18 cellular contexts compared by ENCODE assay signal in the genomic region with DNA sequence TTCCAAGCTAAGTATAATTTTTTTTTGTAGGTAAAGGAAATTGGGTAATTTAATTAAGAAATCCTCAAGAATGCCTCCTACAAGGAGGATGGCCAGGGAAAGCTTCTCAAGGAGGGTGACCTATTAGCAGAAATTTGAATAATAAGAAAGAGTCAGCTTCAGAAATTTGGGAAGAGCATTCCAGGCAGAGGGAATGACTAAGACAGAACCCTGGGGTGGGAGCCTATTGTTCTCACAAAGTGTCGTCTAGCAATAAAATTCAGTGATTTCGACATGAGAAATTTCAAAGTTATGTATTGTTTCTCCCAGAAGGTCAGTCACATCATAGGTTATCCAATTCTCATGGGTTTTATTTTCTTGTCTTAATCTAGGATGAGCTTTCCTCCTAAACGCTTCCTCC.
"Had no signal": no experiment of that assay in that cellular context is flagged by ENCODE, and none has a peak within 500 bp of the region (broad histone marks: within the 10 kb centered on the region; RNA-seq: fewer than 3 reads in every experiment).

No MANE protein-coding gene starts in this region.

- H3K9me3 Mint-ChIP-seq: nephron had no signal

- H3K27ac Mint-ChIP-seq: activated CD4-positive, alpha-beta memory T cell treated with anti-CD3 and anti-CD28 coated beads for 36 hours; activated naive CD4-positive, alpha-beta T cell treated with anti-CD3 and anti-CD28 coated beads for 36 hours; activated T-cell treated with anti-CD3 and anti-CD28 coated beads, Interleukin-2, amount 50 U/mL, for 72 hours; nephron had no signal

- H3K4me1 Mint-ChIP-seq: nephron had no signal

- H3K4me3 Mint-ChIP-seq: activated CD4-positive, alpha-beta memory T cell treated with anti-CD3 and anti-CD28 coated beads for 36 hours; activated naive CD4-positive, alpha-beta T cell treated with anti-CD3 and anti-CD28 coated beads for 36 hours; activated T-cell treated with anti-CD3 and anti-CD28 coated beads, Interleukin-2, amount 50 U/mL, for 72 hours; nephron had no signal

- H3K27me3 ChIP-seq: foreskin keratinocyte, left lung, pancreas, right atrium auricular region, upper lobe of left lung had no signal

- H3K4me3 ChIP-seq: coronary artery, left lung, pancreas, psoas muscle, right atrium auricular region, upper lobe of left lung had no signal

- H3K36me3 ChIP-seq: left lung, pancreas, right atrium auricular region, upper lobe of left lung had no signal

- H3K9me3 ChIP-seq: left lung, pancreas, psoas muscle, right atrium auricular region, upper lobe of left lung had no signal

- H3K27me3 Mint-ChIP-seq: activated CD4-positive, alpha-beta memory T cell treated with anti-CD3 and anti-CD28 coated beads for 36 hours had no signal

- H3K27ac ChIP-seq: coronary artery, foreskin keratinocyte, left lung, pancreas, psoas muscle, right atrium auricular region, upper lobe of left lung had no signal

- H3K36me3 Mint-ChIP-seq: activated CD4-positive, alpha-beta memory T cell treated with anti-CD3 and anti-CD28 coated beads for 36 hours had no signal

- H3K4me1 ChIP-seq: foreskin keratinocyte, left lung, psoas muscle, right atrium auricular region, upper lobe of left lung had no signal

- ATAC-seq: activated T-cell treated with anti-CD3 and anti-CD28 coated beads, Interleukin-2, amount 50 U/mL, for 72 hours; foreskin keratinocyte; left lung; pancreas; psoas muscle; stimulated activated naive CD8-positive, alpha-beta T cell treated with anti-CD3 and anti-CD28 coated beads, Interleukin-15, Interleukin-2, amounts not matched to agents 100 U/mL and 50 U/mL, for 24 hours had no signal

- DNase-seq: activated CD4-positive, alpha-beta memory T cell treated with anti-CD3 and anti-CD28 coated beads for 36 hours; activated CD4-positive, alpha-beta T cell treated with anti-CD3 and anti-CD28 coated beads for 48 hours; activated effector memory CD4-positive, alpha-beta T cell treated with Interleukin-2 at 50 U/mL for 16 hours; activated naive CD4-positive, alpha-beta T cell treated with anti-CD3 and anti-CD28 coated beads for 36 hours; activated T-cell treated with anti-CD3 and anti-CD28 coated beads, Interleukin-2, amount 50 U/mL, for 72 hours; amygdala; cerebellar nuclear complex; foreskin keratinocyte; kidney; left lung; pancreas; psoas muscle; stimulated activated CD4-positive, alpha-beta T cell treated with anti-CD3 and anti-CD28 coated beads, Interleukin-4, amount 100 ng/mL, for 24 hours; stimulated activated naive CD8-positive, alpha-beta T cell treated with anti-CD3 and anti-CD28 coated beads, Interleukin-15, Interleukin-2, amounts not matched to agents 100 U/mL and 50 U/mL, for 24 hours; upper lobe of left lung had no signal
